Comparison of ENCODE assay signal across 9 cellular contexts in genomic region chr10:119199231-119199992, GRCh38. TPM values are rescaled to one million over a fixed set of nuclear protein-coding genes. Genes with fewer than 3 reads are reported as not detected.
DNase-seq lines count a peak whose midpoint lies in the region; ATAC-seq and TF ChIP-seq lines count a peak whose summit lies in the region.
"Had no signal": no experiment of that assay in that cellular context is flagged by ENCODE, and none has a peak within 500 bp of the region (broad histone marks: within the 10 kb centered on the region; RNA-seq: fewer than 3 reads in every experiment).

No MANE protein-coding gene starts in this region.

- no peaks in the 10 kb centered on the region for H3K79me2 ChIP-seq in fibroblast of lung (ENCODE audit: control insufficient read depth, insufficient read depth, low read length)

- H4K20me1 ChIP-seq in fibroblast of lung (ENCODE audit: control insufficient read depth, extremely low read depth, insufficient read depth, low read length), result no peaks in the 10 kb centered on the region

- H3K27ac Mint-ChIP-seq in activated CD8-positive, alpha-beta T cell treated with anti-CD3 and anti-CD28 coated beads, Interleukin-2, amount 10 ng/mL, durations not matched to agents 7 days and 5 days, result no peak overlapping the region
- H3K27ac Mint-ChIP-seq in natural killer cell, result peak overlapping the region in 1 of 2 donors; percentile 29

- H3K9ac ChIP-seq in fibroblast of lung (ENCODE audit: insufficient read depth, low read length), result no peak overlapping the region

- no peak overlapping the region for H3K4me3 ChIP-seq in fibroblast of lung (replicated peaks in 1 of 4; ENCODE audit: control extremely low read depth in 1 of 4, insufficient read depth in 1 of 4, low read depth in 3 of 4, low read length in 4 of 4)

- H3K36me3 ChIP-seq in fibroblast of lung (ENCODE audit: control insufficient read depth, insufficient read depth, low read length), result no peaks in the 10 kb centered on the region

- no peaks in the 10 kb centered on the region for H3K27me3 Mint-ChIP-seq in activated CD8-positive, alpha-beta T cell treated with anti-CD3 and anti-CD28 coated beads, Interleukin-2, amount 10 ng/mL, durations not matched to agents 7 days and 5 days (ENCODE audit: low read depth)
- H3K27me3 Mint-ChIP-seq in natural killer cell (ENCODE audit: low read depth in 2 of 2), result peaks cover 0 to 2% of the 10 kb centered on the region in 2 donors

- CTCF ChIA-PET in activated CD8-positive, alpha-beta T cell treated with anti-CD3 and anti-CD28 coated beads, Interleukin-2, amount 10 ng/mL, durations not matched to agents 7 days and 5 days (lab: Charles Lee), result interaction anchor here (0.5 to 6.8 kb wide), 66 partner anchors 7 to 498 kb away, joined by 3 to 69 read pairs (median 5); partner anchors contain the start of genes GRK5, PRDX3 and RGS10

- H3K4me1 ChIP-seq in fibroblast of lung (ENCODE audit: control insufficient read depth, extremely low read depth, insufficient read depth, low read length), result peaks cover 22% of the 10 kb centered on the region

- H3K4me2 ChIP-seq in fibroblast of lung (ENCODE audit: extremely low read depth, insufficient read depth, low read length), result peak overlapping the region; percentile 60

- H3K27ac ChIP-seq in fibroblast of lung (ENCODE audit: insufficient read depth, low read length), result no peak overlapping the region

- intact Hi-C loops in natural killer cell (cut with micrococcal nuclease), result loop anchor here (1.0 to 2.0 kb wide), 2 partner anchors 218 to 245 kb away; no protein-coding TSS in a partner anchor

- peaks cover 24% of the 10 kb centered on the region for H3K4me1 Mint-ChIP-seq in activated CD8-positive, alpha-beta T cell treated with anti-CD3 and anti-CD28 coated beads, Interleukin-2, amount 10 ng/mL, durations not matched to agents 7 days and 5 days (ENCODE audit: low read depth)
- H3K4me1 Mint-ChIP-seq in natural killer cell, result peaks cover 16 to 20% of the 10 kb centered on the region in 2 donors

- H3K27me3 ChIP-seq in fibroblast of lung (ENCODE audit: control insufficient read depth, insufficient read depth, low read length), result no peaks in the 10 kb centered on the region

- TF ChIP-seq CTCF in fibroblast of lung (conservative IDR thresholded peaks at IDR 0.05 in 1 of 2, IDR thresholded peaks at IDR 0.05 in 1 of 2; ENCODE audit: low read depth in 1 of 2, low read length in 2 of 2) (peak; percentile 88 to 92), natural killer cell (IDR thresholded peaks at IDR 0.05) (peak; percentile 33)

- H2AFZ ChIP-seq in fibroblast of lung (ENCODE audit: low read length), result no peak overlapping the region

- H3K4me3 Mint-ChIP-seq in activated CD8-positive, alpha-beta T cell treated with anti-CD3 and anti-CD28 coated beads, Interleukin-2, amount 10 ng/mL, durations not matched to agents 7 days and 5 days, result no peak overlapping the region
- H3K4me3 Mint-ChIP-seq in natural killer cell, result no peak overlapping the region
- H3K4me3 Mint-ChIP-seq: stimulated activated naive CD8-positive, alpha-beta T cell treated with anti-CD3 and anti-CD28 coated beads, Interleukin-15, Interleukin-2, amounts not matched to agents 100 ng/mL and 50 ng/mL, for 24 hours had no signal

- H3K9me3 Mint-ChIP-seq in activated CD8-positive, alpha-beta T cell treated with anti-CD3 and anti-CD28 coated beads, Interleukin-2, amount 10 ng/mL, durations not matched to agents 7 days and 5 days (ENCODE audit: insufficient read depth), result no peaks in the 10 kb centered on the region
- H3K9me3 Mint-ChIP-seq in natural killer cell, result no peaks in the 10 kb centered on the region
- H3K9me3 Mint-ChIP-seq: stimulated activated naive CD8-positive, alpha-beta T cell treated with anti-CD3 and anti-CD28 coated beads, Interleukin-15, Interleukin-2, amounts not matched to agents 100 ng/mL and 50 ng/mL, for 24 hours had no signal

- ATAC-seq in activated CD8-positive, alpha-beta T cell treated with anti-CD3 and anti-CD28 coated beads, Interleukin-2, amount 10 ng/mL, durations not matched to agents 7 days and 5 days, result peak; percentile 85
- ATAC-seq in natural killer cell (peak; percentile 57 to 85 (median 57)), GM21529 (IDR thresholded peaks at IDR 0.05; ENCODE audit: unreplicated experiment) (no peak), HG03571 (IDR thresholded peaks at IDR 0.05; ENCODE audit: unreplicated experiment) (no peak)

- POLR2A ChIA-PET in activated CD8-positive, alpha-beta T cell treated with anti-CD3 and anti-CD28 coated beads, Interleukin-2, amount 10 ng/mL, durations not matched to agents 7 days and 5 days (lab: Charles Lee), result no interaction called here

- H3K36me3 Mint-ChIP-seq in activated CD8-positive, alpha-beta T cell treated with anti-CD3 and anti-CD28 coated beads, Interleukin-2, amount 10 ng/mL, durations not matched to agents 7 days and 5 days (ENCODE audit: low read depth), result no peaks in the 10 kb centered on the region
- H3K36me3 Mint-ChIP-seq in natural killer cell, result no peaks in the 10 kb centered on the region

- no peaks in the 10 kb centered on the region for H3K9me3 ChIP-seq in fibroblast of lung (ENCODE audit: control insufficient read depth, insufficient read depth, low read depth, low read length)

- peak; percentile 73 for DNase-seq in Daoy (ENCODE audit: low read depth)
- DNase-seq in HCEC 1CT, result peak; percentile 79
- peak; percentile 50 for DNase-seq in NCI-H446 treated with DMSO at 0.1 percent for 48 hours (lab: John Stamatoyannopoulos, UW)
- peak; percentile 68 for DNase-seq in activated CD8-positive, alpha-beta T cell treated with anti-CD3 and anti-CD28 coated beads, Interleukin-2, amount 10 ng/mL, durations not matched to agents 7 days and 5 days
- DNase-seq in fibroblast of lung (ENCODE audit: low read depth in 2 of 2), result peak; percentile 81 to 92
- DNase-seq in natural killer cell, result no peak

RNA-seq across cellular contexts. Expression of gene GRK5, which starts 8.0 kb away (rescaled TPM):
- 6.1 and 9.8 TPM in 2 replicates for total RNA-seq in Daoy (2014; rRNA removed; shearing (Covaris generic))
- total RNA-seq in activated CD8-positive, alpha-beta T cell treated with anti-CD3 and anti-CD28 coated beads, Interleukin-2, amount 10 ng/mL, durations not matched to agents 7 days and 5 days, result 10 to 100 TPM; 16.9 to 17.6 TPM
- total RNA-seq in fibroblast of lung, result 19.0 and 24.1 TPM in 2 replicates
- polyA plus RNA-seq in fibroblast of lung, result 26.9 and 90.3 TPM in 2 replicates
- polyA plus RNA-seq in fibroblast of lung (2012), result 30.0 and 94.7 TPM in 2 replicates
- 28.8 and 64.8 TPM in 2 replicates for polyA minus RNA-seq in fibroblast of lung (ENCODE audit: low replicate concordance)
- 10 to 100 TPM; 37.6 to 54.3 (median 47.9) TPM for total RNA-seq in natural killer cell

RNA-seq across cellular contexts. Expression of gene PRDX3, which starts 20.8 kb away (rescaled TPM):
- total RNA-seq in Daoy (2014; rRNA removed; shearing (Covaris generic)), result 171 and 179 TPM in 2 replicates
- 100 to 1,000 TPM; 135 to 136 TPM for total RNA-seq in activated CD8-positive, alpha-beta T cell treated with anti-CD3 and anti-CD28 coated beads, Interleukin-2, amount 10 ng/mL, durations not matched to agents 7 days and 5 days
- total RNA-seq in fibroblast of lung (144 and 287 TPM in 2 replicates), natural killer cell (10 to 100 TPM; 12.5 to 17.4 (median 15.3) TPM)
- 303 and 333 TPM in 2 replicates for polyA plus RNA-seq in fibroblast of lung
- 166 and 194 TPM in 2 replicates for polyA plus RNA-seq in fibroblast of lung (2012)
- polyA minus RNA-seq in fibroblast of lung (ENCODE audit: low replicate concordance), result 141 and 268 TPM in 2 replicates

RNA-seq across cellular contexts. Expression of gene SFXN4, which starts 33.9 kb away (rescaled TPM):
- 14.1 and 27.9 TPM in 2 replicates for total RNA-seq in Daoy (2014; rRNA removed; shearing (Covaris generic))
- total RNA-seq in activated CD8-positive, alpha-beta T cell treated with anti-CD3 and anti-CD28 coated beads, Interleukin-2, amount 10 ng/mL, durations not matched to agents 7 days and 5 days, result 10 to 100 TPM; 35.0 to 36.7 TPM
- total RNA-seq in fibroblast of lung (17.7 TPM in 2 replicates), natural killer cell (10 to 100 TPM in 1 of 3 donors, 1 to 10 TPM in 2; 5.5 to 13.7 (median 8.1) TPM)
- 10.3 and 18.1 TPM in 2 replicates for polyA plus RNA-seq in fibroblast of lung
- polyA plus RNA-seq in fibroblast of lung (2012), result 8.6 and 15.0 TPM in 2 replicates
- polyA minus RNA-seq in fibroblast of lung (ENCODE audit: low replicate concordance), result 1.8 and 4.2 TPM in 2 replicates

Comparison
In these comparisons a context has a peak if more than half of its experiments do, and no peak if none do; other contexts are left out.
1. ATAC-seq: peak in activated CD8-positive, alpha-beta T cell treated with anti-CD3 and anti-CD28 coated beads, Interleukin-2, amount 10 ng/mL, durations not matched to agents 7 days and 5 days (single experiment) and natural killer cell (3 of 3); none in GM21529 (single experiment) and HG03571 (single experiment).